24 cellular contexts compared by ENCODE assay signal in the genomic region with DNA sequence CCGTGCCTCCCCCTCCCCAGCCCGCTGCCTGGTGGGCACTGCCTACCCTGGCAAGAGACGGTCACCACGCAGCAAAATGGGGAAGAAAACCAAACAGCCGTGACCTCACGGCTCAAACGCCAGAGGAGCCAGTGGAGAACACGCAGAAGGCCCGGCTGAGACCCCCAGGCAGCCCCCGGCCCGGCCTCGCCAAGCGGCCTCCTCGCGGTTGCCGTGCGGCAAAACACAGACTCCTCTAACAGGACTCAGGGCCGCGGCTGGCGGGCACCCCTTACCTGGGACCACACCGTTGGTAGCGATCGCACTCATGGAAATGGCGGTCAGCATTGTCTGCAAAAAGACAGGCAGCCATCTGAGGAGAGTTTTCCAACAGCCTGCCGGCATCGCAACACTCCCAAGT.
"Had no signal": no experiment of that assay in that cellular context is flagged by ENCODE, and none has a peak within 500 bp of the region (broad histone marks: within the 10 kb centered on the region; RNA-seq: fewer than 3 reads in every experiment).

No MANE protein-coding gene starts in this region.

- H3K9me3 Mint-ChIP-seq: dendritic cell treated with granulocyte-macrophage colony-stimulating factor and Interleukin-4, amounts not matched to agents 40 ng/mL and 50 ng/mL, for 4 days; effector memory CD8-positive, alpha-beta T cell; endodermal cell had no signal

- DNase-seq: colonic mucosa; cortex of kidney; dermis blood vessel endothelial cell; dorsolateral prefrontal cortex; effector CD4-positive, alpha-beta T cell; effector CD8-positive, alpha-beta T cell; effector memory CD4-positive, alpha-beta T cell; effector memory CD8-positive, alpha-beta T cell; endodermal cell; erythroblast; esophagus squamous epithelium; foreskin fibroblast; foreskin keratinocyte; foreskin melanocyte; gastrocnemius medialis; head of caudate nucleus; heart left ventricle; heart right ventricle had no signal

- H3K27me3 ChIP-seq: colonic mucosa, dorsolateral prefrontal cortex, esophagus muscularis mucosa, esophagus squamous epithelium, foreskin keratinocyte, gastrocnemius medialis, gastroesophageal sphincter, heart left ventricle, heart right ventricle had no signal

- H3K4me1 ChIP-seq: colonic mucosa, foreskin keratinocyte, gastrocnemius medialis had no signal

- H3K36me3 ChIP-seq: gastrocnemius medialis had no signal

- H3K9me3 ChIP-seq: colonic mucosa, esophagus muscularis mucosa, esophagus squamous epithelium, gastrocnemius medialis, gastroesophageal sphincter, heart left ventricle, heart right ventricle had no signal

- ATAC-seq: effector memory CD8-positive, alpha-beta T cell; esophagus mucosa; foreskin keratinocyte; gastrocnemius medialis; gastroesophageal sphincter; heart left ventricle; heart right ventricle had no signal

- H3K27ac ChIP-seq: colonic mucosa, coronary artery, dorsolateral prefrontal cortex, epithelial cell of prostate, esophagus muscularis mucosa, esophagus squamous epithelium, foreskin keratinocyte, gastrocnemius medialis, gastroesophageal sphincter, heart left ventricle, heart right ventricle had no signal

- H3K4me3 ChIP-seq: colonic mucosa, coronary artery, dorsolateral prefrontal cortex, esophagus muscularis mucosa, esophagus squamous epithelium, gastrocnemius medialis, gastroesophageal sphincter, heart left ventricle, heart right ventricle had no signal

- H3K27ac Mint-ChIP-seq: dendritic cell treated with granulocyte-macrophage colony-stimulating factor and Interleukin-4, amounts not matched to agents 40 ng/mL and 50 ng/mL, for 4 days; effector memory CD8-positive, alpha-beta T cell; endodermal cell had no signal
